Comparison of ENCODE assay signal across 18 cellular contexts in the genomic region with DNA sequence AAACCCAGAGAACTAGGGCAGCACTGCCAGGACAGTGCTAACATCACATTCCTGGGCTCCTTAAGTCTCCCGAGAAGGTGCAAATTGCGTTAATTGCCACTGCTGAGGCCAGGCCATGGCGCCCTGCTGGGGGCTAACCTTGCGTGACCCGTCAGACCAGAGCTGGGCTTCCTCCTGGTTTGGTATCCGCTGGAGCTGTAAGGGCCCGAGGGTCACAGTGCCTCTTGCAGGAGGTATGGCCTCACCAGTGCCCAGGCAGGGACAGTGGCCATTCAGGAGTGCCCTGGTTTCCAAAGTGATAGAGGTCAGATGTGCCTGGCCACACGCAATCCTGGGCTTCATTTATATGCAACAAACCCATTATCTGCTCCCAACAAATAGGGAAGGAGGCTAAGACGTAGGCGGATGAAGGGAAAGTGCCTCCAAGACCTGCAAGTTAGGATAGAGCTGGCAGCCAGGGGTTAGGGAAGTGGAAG. TPM values are rescaled to one million over a fixed set of nuclear protein-coding genes. Genes with fewer than 3 reads are reported as not detected.
DNase-seq lines count a peak whose midpoint lies in the region; ATAC-seq, FAIRE-seq and TF ChIP-seq lines count a peak whose summit lies in the region.
"Had no signal": no experiment of that assay in that cellular context is flagged by ENCODE, and none has a peak within 500 bp of the region (broad histone marks: within the 10 kb centered on the region; RNA-seq: fewer than 3 reads in every experiment).

No MANE protein-coding gene starts in this region.

- no peak overlapping the region for H3K56ac ChIP-seq in IMR-90 (ENCODE audit: extremely low read depth, insufficient read depth, low read length)

- BruUV-seq in IMR-90 (replicated peaks; lab: Mats Ljungman, UMichigan): no TSS peak

- no peak overlapping the region for H3K18ac ChIP-seq in IMR-90 (ENCODE audit: low read depth, low read length)

- H3K4ac ChIP-seq in IMR-90 (ENCODE audit: low read depth, low read length): no peak overlapping the region

- no peaks in the 10 kb centered on the region for H3K79me1 ChIP-seq in IMR-90 (ENCODE audit: low read depth in 1 of 2, low read length in 2 of 2)

- 77% methylated on average over 3 of the region's 10 CpGs; no CpG with 5 or more reads in 1 of the 2 experiments for WGBS in IMR-90 (ENCODE audit: extremely low coverage in 2 of 2, insufficient read length in 1 of 2), 2 experiments
- 40 to 51% methylated on average over 4 to 10 of the region's 10 CpGs for WGBS in endodermal cell (ENCODE audit: insufficient coverage in 1 of 2, insufficient read length in 1 of 2), 2 experiments

- H3K27ac Mint-ChIP-seq in endodermal cell (no peak overlapping the region), neural progenitor cell (no peak overlapping the region)
- H3K27ac Mint-ChIP-seq: CD4-positive, CD25-positive, alpha-beta regulatory T cell; HFFc6 had no signal

- dilution Hi-C loops in IMR-90 (cut with HindIII; ENCODE audit: low sequenced_read_pairs, unreplicated experiment): no loop called here

- H3K9ac ChIP-seq in IMR-90 (ENCODE audit: low read depth, low read length) (no peak overlapping the region), endodermal cell (ENCODE audit: extremely low read depth, low read length, poor library complexity, severe bottlenecking) (no peak overlapping the region), neural progenitor cell (no peak overlapping the region), kidney (ENCODE audit: low read length in 2 of 2) (no peak overlapping the region)
- H3K9ac ChIP-seq: BLaER1 treated with 17β-estradiol and CSF1 and Interleukin-3, amounts not matched to agents 10 nM and 100 nM; GM23248 had no signal

- H4K91ac ChIP-seq in IMR-90 (ENCODE audit: insufficient read depth, low read depth, low read length): no peak overlapping the region

- H2AK5ac ChIP-seq in IMR-90 (ENCODE audit: low read depth, low read length): no peak overlapping the region

- H3K4me3 ChIP-seq in IMR-90 (ENCODE audit: insufficient read depth, low read depth, low read length) (no peak overlapping the region), endodermal cell (ENCODE audit: low read length) (no peak overlapping the region), neural progenitor cell (no peak overlapping the region), kidney (ENCODE audit: low read length in 2 of 2) (no peak overlapping the region)
- H3K4me3 ChIP-seq: BLaER1 treated with 17β-estradiol and CSF1 and Interleukin-3, amounts not matched to agents 10 nM and 100 nM; GM12878; GM23248 had no signal

- TF ChIP-seq CTCF in IMR-90 (conservative IDR thresholded peaks at IDR 0.05; ENCODE audit: low read depth, low read length): no peak
- no peak for TF ChIP-seq CTCF in endodermal cell (conservative IDR thresholded peaks at IDR 0.05)
- no peak for TF ChIP-seq CTCF in neural progenitor cell (IDR thresholded peaks at IDR 0.05)
- no peak for TF ChIP-seq CTCF in kidney (IDR thresholded peaks at IDR 0.05; ENCODE audit: borderline replicate concordance, extremely low read depth, insufficient read depth)

- H3K36me3 Mint-ChIP-seq in endodermal cell (ENCODE audit: low read depth) (no peaks in the 10 kb centered on the region), neural progenitor cell (no peaks in the 10 kb centered on the region)

- H2BK5ac ChIP-seq in IMR-90 (ENCODE audit: low read depth, low read length, poor library complexity, severe bottlenecking): no peak overlapping the region

- H3K4me1 ChIP-seq in IMR-90 (ENCODE audit: control insufficient read depth, insufficient read depth, low read length): no peaks in the 10 kb centered on the region
- peaks cover 4% of the 10 kb centered on the region for H3K4me1 ChIP-seq in endodermal cell (ENCODE audit: control insufficient read depth, insufficient read depth, low read length)
- peaks cover 12% of the 10 kb centered on the region for H3K4me1 ChIP-seq in neural progenitor cell
- H3K4me1 ChIP-seq in kidney (ENCODE audit: control insufficient read depth in 1 of 2, insufficient read depth in 1 of 2, low read depth in 1 of 2, low read length in 2 of 2): no peaks in the 10 kb centered on the region

- H3K4me3 Mint-ChIP-seq in endodermal cell (no peak overlapping the region), neural progenitor cell (no peak overlapping the region)
- H3K4me3 Mint-ChIP-seq: CD4-positive, CD25-positive, alpha-beta regulatory T cell; HFFc6 had no signal

- peak overlapping the region; percentile 71 for H2AFZ ChIP-seq in IMR-90 (replicated peaks; ENCODE audit: low read length, poor library complexity)
- H2AFZ ChIP-seq in neural progenitor cell (replicated peaks): peak overlapping the region; percentile 55
- H2AFZ ChIP-seq: GM23248 had no signal

- no peak overlapping the region for H3K23ac ChIP-seq in IMR-90 (ENCODE audit: low read depth, low read length)

- DNase-seq in ELF-1 (ENCODE audit: low read depth, low spot score): peak; percentile 92
- DNase-seq in IMR-90: no peak
- peak; percentile 94 for DNase-seq in endodermal cell
- peak; percentile 42 for DNase-seq in neural progenitor cell (ENCODE audit: low spot score)
- DNase-seq in kidney: no peak
- no peak for DNase-seq in putamen (ENCODE audit: low spot score)
- no peak for DNase-seq in activated CD4-positive, CD25-positive, alpha-beta regulatory T cell (lab: John Stamatoyannopoulos, UW)
- no peak for DNase-seq in inferior parietal cortex (ENCODE audit: extremely low spot score)
- DNase-seq: ACHN; Calu3; CD4-positive, CD25-positive, alpha-beta regulatory T cell; DMS 273 treated with DMSO at 0.1 percent for 48 hours; GM23248; HCEC 1CT; HFFc6 had no signal

- TF ChIP-seq RAD21 in IMR-90 (IDR thresholded peaks at IDR 0.05; ENCODE audit: low read length): no peak

- TF ChIP-seq POLR2A in IMR-90 (IDR thresholded peaks at IDR 0.05; ENCODE audit: low read depth, low read length): no peak

- H3K4me2 ChIP-seq in IMR-90 (ENCODE audit: low read depth, low read length) (no peak overlapping the region), neural progenitor cell (peak overlapping the region; percentile 14)
- H3K4me2 ChIP-seq: BLaER1 treated with 17β-estradiol and CSF1 and Interleukin-3, amounts not matched to agents 10 nM and 100 nM had no signal

- no peak for ATAC-seq in IMR-90 (ENCODE audit: low read depth)
- ATAC-seq: GM12878 had no signal

- CTCF ChIA-PET in IMR-90 (lab: Yijun Ruan, JAX): no interaction called here

- H3K36me3 ChIP-seq in IMR-90 (ENCODE audit: control insufficient read depth, insufficient read depth, low read length) (no peaks in the 10 kb centered on the region), endodermal cell (ENCODE audit: control insufficient read depth, insufficient read depth, low read length) (no peaks in the 10 kb centered on the region), neural progenitor cell (no peaks in the 10 kb centered on the region), kidney (ENCODE audit: control insufficient read depth in 1 of 2, insufficient read depth in 2 of 2, low read length in 2 of 2) (no peaks in the 10 kb centered on the region)
- H3K36me3 ChIP-seq: BLaER1 treated with 17β-estradiol and CSF1 and Interleukin-3, amounts not matched to agents 10 nM and 100 nM had no signal

- peaks cover 5% of the 10 kb centered on the region; the same call in 1 of the 2 replicates for H3K27me3 ChIP-seq in IMR-90 (ENCODE audit: control insufficient read depth, insufficient read depth, low read length)
- no peaks in the 10 kb centered on the region for H3K27me3 ChIP-seq in endodermal cell (ENCODE audit: control insufficient read depth, insufficient read depth, low read length, poor library complexity, severe bottlenecking)
- H3K27me3 ChIP-seq in neural progenitor cell: no peaks in the 10 kb centered on the region
- H3K27me3 ChIP-seq: BLaER1 treated with 17β-estradiol and CSF1 and Interleukin-3, amounts not matched to agents 10 nM and 100 nM had no signal

- no peak overlapping the region for H4K8ac ChIP-seq in IMR-90 (ENCODE audit: low read depth in 2 of 2, low read length in 2 of 2)

- H3K4me1 Mint-ChIP-seq in endodermal cell (peaks cover 23% of the 10 kb centered on the region), neural progenitor cell (peaks cover 4% of the 10 kb centered on the region)

- H3K14ac ChIP-seq in IMR-90 (replicated peaks; ENCODE audit: low read depth, low read length): no peak overlapping the region

- no peak overlapping the region for H2BK20ac ChIP-seq in IMR-90 (ENCODE audit: low read depth, low read length)

- no peaks in the 10 kb centered on the region for H3K9me1 ChIP-seq in IMR-90 (ENCODE audit: insufficient read depth, low read length)

- intact Hi-C loops in IMR-90 (cut with micrococcal nuclease) (no loop called here), kidney (cut with DNase I) (no loop called here)

- no peak for FAIRE-seq in kidney (lab: Jason Lieb, UNC)
- FAIRE-seq: GM12878, GM18507 had no signal

- H3K9me3 ChIP-seq in IMR-90 (ENCODE audit: control insufficient read depth, insufficient read depth, low read length): peaks cover 4% of the 10 kb centered on the region; the same call in 1 of the 2 replicates
- H3K9me3 ChIP-seq in endodermal cell (ENCODE audit: control insufficient read depth, low read length): peaks cover 2% of the 10 kb centered on the region
- H3K9me3 ChIP-seq in neural progenitor cell (ENCODE audit: low read depth): no peaks in the 10 kb centered on the region
- H3K9me3 ChIP-seq in kidney (ENCODE audit: control insufficient read depth in 1 of 2, low read length in 2 of 2): no peaks in the 10 kb centered on the region

- H3K27ac ChIP-seq in IMR-90 (ENCODE audit: insufficient read depth, low read length) (no peak overlapping the region), endodermal cell (ENCODE audit: low read depth, low read length) (no peak overlapping the region), neural progenitor cell (no peak overlapping the region), kidney (ENCODE audit: low read depth in 2 of 2, low read length in 2 of 2) (no peak overlapping the region)
- H3K27ac ChIP-seq: BLaER1 treated with 17β-estradiol and CSF1 and Interleukin-3, amounts not matched to agents 10 nM and 100 nM; GM23248 had no signal

- H3K79me2 ChIP-seq in neural progenitor cell (ENCODE audit: low read depth): no peaks in the 10 kb centered on the region

- H4K5ac ChIP-seq in IMR-90 (ENCODE audit: low read depth, low read length): no peak overlapping the region

- H4K20me1 ChIP-seq in IMR-90 (ENCODE audit: insufficient read depth, low read length): no peaks in the 10 kb centered on the region
- H4K20me1 ChIP-seq in neural progenitor cell (ENCODE audit: low read depth): no peaks in the 10 kb centered on the region
- H4K20me1 ChIP-seq: BLaER1 treated with 17β-estradiol and CSF1 and Interleukin-3, amounts not matched to agents 10 nM and 100 nM had no signal

- POLR2A ChIA-PET in IMR-90 (lab: Charles Lee; ENCODE audit: unreplicated experiment): no interaction called here

- H2AK9ac ChIP-seq in IMR-90 (replicated peaks; ENCODE audit: low read depth, low read length, poor library complexity): peak overlapping the region; percentile 15

- H3F3A ChIP-seq in neural progenitor cell (ENCODE audit: low read depth): peaks cover 6% of the 10 kb centered on the region

- H2BK15ac ChIP-seq in IMR-90 (ENCODE audit: low read depth, low read length): no peak overlapping the region

- peaks cover 95% of the 10 kb centered on the region for H3K27me3 Mint-ChIP-seq in endodermal cell (ENCODE audit: insufficient read depth)
- peaks cover 12% of the 10 kb centered on the region for H3K27me3 Mint-ChIP-seq in neural progenitor cell (ENCODE audit: insufficient read depth, low read depth)

- H3K9me3 Mint-ChIP-seq in endodermal cell (no peaks in the 10 kb centered on the region), neural progenitor cell (no peaks in the 10 kb centered on the region)

- in situ Hi-C loops in IMR-90 (cut with MboI; ENCODE audit: low sequenced_read_pairs): no loop called here

- no peak overlapping the region for H2BK120ac ChIP-seq in IMR-90 (ENCODE audit: low read depth, low read length)

RNA-seq across cellular contexts. Expression of a gene that starts 17.7 kb away (rescaled TPM):
- 5.4 and 5.6 TPM in 2 replicates for total RNA-seq in IMR-90 (2012; rRNA removed)
- polyA plus RNA-seq in IMR-90 (2012; rRNA removed): 12.5 and 13.5 TPM in 2 replicates
- 7.6 and 15.1 TPM in 2 replicates for polyA plus RNA-seq in IMR-90 (2012; cell fraction: cytosol; rRNA removed)
- 16.3 and 19.4 TPM in 2 replicates for polyA plus RNA-seq in IMR-90 (2012; cell fraction: nucleus; rRNA removed; ENCODE audit: low replicate concordance)
- 1 to 10 TPM; 1.2 to 3.3 TPM for total RNA-seq in endodermal cell
- 4.6 TPM for polyA plus RNA-seq in endodermal cell (2013, experiment 1 of 2)
- 4.6 TPM for polyA plus RNA-seq in endodermal cell (2013, experiment 2 of 2)
- 1.2 and 3.4 TPM in 2 replicates for total RNA-seq in neural progenitor cell (ENCODE audit: low replicate concordance)
- 23.7 TPM for total RNA-seq in kidney
- 6.8 TPM for polyA plus RNA-seq in kidney (ENCODE audit: insufficient read depth, low read depth, low replicate concordance)

Comparison
In these comparisons a context has a peak if more than half of its experiments do, and no peak if none do; other contexts are left out.
1. DNase-seq: peak in ELF-1 (single experiment), endodermal cell (single experiment) and neural progenitor cell (single experiment); none in IMR-90 (single experiment), kidney (single experiment), putamen (single experiment), activated CD4-positive, CD25-positive, alpha-beta regulatory T cell (0 of 4) and inferior parietal cortex (single experiment).